ENCODE assay signal across 8 cellular contexts in the genomic region with DNA sequence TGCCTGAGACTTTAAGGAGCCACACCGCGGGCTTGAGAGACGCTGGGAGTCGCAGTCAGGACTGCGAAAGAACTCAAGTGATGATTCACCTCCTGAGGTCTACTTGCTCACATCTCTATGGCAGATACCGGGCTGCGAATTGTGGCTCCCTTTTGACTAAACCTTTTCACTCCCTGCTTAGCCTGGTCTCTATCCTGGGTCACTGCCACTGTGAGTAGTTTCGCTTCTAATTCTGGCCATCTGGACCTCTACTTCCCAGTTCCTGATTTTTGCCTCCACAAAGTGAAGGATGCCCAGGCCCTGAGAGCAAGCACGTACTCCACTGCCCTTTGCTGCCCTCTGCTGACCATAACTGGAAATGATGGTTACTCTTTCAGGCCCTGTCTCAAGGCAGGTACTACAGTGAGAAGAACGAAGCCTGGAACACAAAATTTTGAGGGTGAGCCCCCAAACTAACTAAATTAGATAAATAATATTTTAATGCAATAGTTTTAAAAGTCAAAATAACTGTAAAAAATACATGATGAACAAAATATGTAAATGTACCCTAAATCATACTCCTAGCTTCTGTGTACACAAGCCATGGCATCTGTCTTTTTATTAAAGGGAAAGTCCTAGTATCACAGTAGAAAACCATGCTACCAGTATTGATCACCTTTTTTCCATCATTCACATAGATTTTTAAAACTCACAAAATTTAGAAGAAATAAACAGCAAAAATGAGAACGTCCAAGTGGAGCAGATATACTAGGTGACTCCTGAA. TPM values are rescaled to one million over a fixed set of nuclear protein-coding genes. Genes with fewer than 3 reads are reported as not detected.
DNase-seq lines count a peak whose midpoint lies in the region; ATAC-seq and TF ChIP-seq lines count a peak whose summit lies in the region.

No MANE protein-coding gene starts in this region.

- no peaks in the 10 kb centered on the region for H3F3A ChIP-seq in neural progenitor cell (ENCODE audit: low read depth)

- TF ChIP-seq CTCF in neural progenitor cell (IDR thresholded peaks at IDR 0.05), result peak; percentile 83

- peak overlapping the region; percentile 51 for H3K4me2 ChIP-seq in neural progenitor cell

- peak; percentile 96 for ATAC-seq in GM21528 (IDR thresholded peaks at IDR 0.05; ENCODE audit: low FRiP score, unreplicated experiment)
- ATAC-seq in activated T-helper 17 cell treated with anti-CD3 and anti-CD28 coated beads, Interleukin-2, amount 50 U/mL, for 72 hours (replicated peaks), result peak; percentile 93

- no peaks in the 10 kb centered on the region for H3K79me2 ChIP-seq in neural progenitor cell (ENCODE audit: low read depth)

- H3K27ac ChIP-seq in neural progenitor cell, result no peak overlapping the region
- peak overlapping the region; percentile 53 for H3K27ac ChIP-seq in stomach smooth muscle (ENCODE audit: low read length)

- no peaks in the 10 kb centered on the region for H3K27me3 ChIP-seq in neural progenitor cell
- no peaks in the 10 kb centered on the region for H3K27me3 ChIP-seq in stomach smooth muscle (ENCODE audit: control insufficient read depth in 1 of 2, insufficient read depth in 2 of 2, low read length in 2 of 2)

- H3K4me1 ChIP-seq in neural progenitor cell, result peaks cover 3% of the 10 kb centered on the region
- peaks cover 8% of the 10 kb centered on the region for H3K4me1 ChIP-seq in stomach smooth muscle (ENCODE audit: control insufficient read depth, insufficient read depth, low read length)

- H4K20me1 ChIP-seq in neural progenitor cell (ENCODE audit: low read depth), result no peaks in the 10 kb centered on the region

- peak overlapping the region; percentile 28 for H3K27ac Mint-ChIP-seq in activated T-helper 17 cell treated with anti-CD3 and anti-CD28 coated beads, Interleukin-2, amount 50 U/mL, for 72 hours
- H3K27ac Mint-ChIP-seq in neural progenitor cell, result no peak overlapping the region

- H3K4me3 Mint-ChIP-seq in activated T-helper 17 cell treated with anti-CD3 and anti-CD28 coated beads, Interleukin-2, amount 50 U/mL, for 72 hours, result peak overlapping the region; percentile 29
- no peak overlapping the region for H3K4me3 Mint-ChIP-seq in neural progenitor cell

- H3K4me3 ChIP-seq in neural progenitor cell (no peak overlapping the region), stomach smooth muscle (ENCODE audit: low read length in 2 of 2) (peak overlapping the region; percentile 5 to 31)

- H3K9me3 ChIP-seq in neural progenitor cell (ENCODE audit: low read depth) (no peaks in the 10 kb centered on the region), stomach smooth muscle (ENCODE audit: control insufficient read depth in 2 of 2, low read length in 2 of 2) (no peaks in the 10 kb centered on the region)

- H3K9ac ChIP-seq in neural progenitor cell (no peak overlapping the region), stomach smooth muscle (ENCODE audit: low read length in 2 of 2) (peak overlapping the region in 1 of 2 donors; percentile 47)

- H3K9me3 Mint-ChIP-seq in activated T-helper 17 cell treated with anti-CD3 and anti-CD28 coated beads, Interleukin-2, amount 50 U/mL, for 72 hours, result no peaks in the 10 kb centered on the region
- H3K9me3 Mint-ChIP-seq in neural progenitor cell, result peaks cover 2% of the 10 kb centered on the region

- H3K36me3 Mint-ChIP-seq in activated T-helper 17 cell treated with anti-CD3 and anti-CD28 coated beads, Interleukin-2, amount 50 U/mL, for 72 hours (ENCODE audit: low read depth), result peaks cover 2% of the 10 kb centered on the region
- no peaks in the 10 kb centered on the region for H3K36me3 Mint-ChIP-seq in neural progenitor cell

- no peaks in the 10 kb centered on the region for H3K4me1 Mint-ChIP-seq in activated T-helper 17 cell treated with anti-CD3 and anti-CD28 coated beads, Interleukin-2, amount 50 U/mL, for 72 hours
- peaks cover 8% of the 10 kb centered on the region for H3K4me1 Mint-ChIP-seq in neural progenitor cell

- H3K27me3 Mint-ChIP-seq in activated T-helper 17 cell treated with anti-CD3 and anti-CD28 coated beads, Interleukin-2, amount 50 U/mL, for 72 hours, result no peaks in the 10 kb centered on the region
- H3K27me3 Mint-ChIP-seq in neural progenitor cell (ENCODE audit: insufficient read depth, low read depth), result no peaks in the 10 kb centered on the region

- DNase-seq in DMS79 treated with DMSO at 0.1 percent for 48 hours (lab: John Stamatoyannopoulos, UW), result peak; percentile 55
- peak; percentile 26 for DNase-seq in HuH-7 (ENCODE audit: low spot score)
- DNase-seq in RPMI8226, result peak; percentile 70
- peak; percentile 77 for DNase-seq in fibroblast of the conjunctiva (ENCODE audit: low read depth)
- peak; percentile 76 for DNase-seq in neural progenitor cell (ENCODE audit: low spot score)

- peak overlapping the region; percentile 53 for H2AFZ ChIP-seq in neural progenitor cell (replicated peaks)

- H3K36me3 ChIP-seq in neural progenitor cell (no peaks in the 10 kb centered on the region), stomach smooth muscle (ENCODE audit: control insufficient read depth in 2 of 2, insufficient read depth in 2 of 2, low read length in 2 of 2) (no peaks in the 10 kb centered on the region)

RNA-seq across cellular contexts. Expression of gene MAD2L1, which starts 16.7 kb away (rescaled TPM):
- total RNA-seq in activated T-helper 17 cell treated with anti-CD3 and anti-CD28 coated beads, Interleukin-2, amount 50 U/mL, for 72 hours, result 10 to 100 TPM; 61.0 to 89.7 TPM
- 139 and 190 TPM in 2 replicates for total RNA-seq in neural progenitor cell (ENCODE audit: low replicate concordance)

Comparison
In these comparisons a context has a peak if more than half of its experiments do, and no peak if none do; other contexts are left out.
1. DNase-seq: peak in every context shown above with its lines; median percentile 77 in fibroblast of the conjunctiva; 76 in neural progenitor cell; 70 in RPMI8226; 55 in DMS79 treated with DMSO at 0.1 percent for 48 hours; 26 in HuH-7.